ENCODE assay signal across 12 cellular contexts in genomic region chr6:55449219-55449618, GRCh38.
DNase-seq lines count a peak whose midpoint lies in the region; ATAC-seq, FAIRE-seq and TF ChIP-seq lines count a peak whose summit lies in the region.
"Had no signal": no experiment of that assay in that cellular context is flagged by ENCODE, and none has a peak within 500 bp of the region (broad histone marks: within the 10 kb centered on the region; RNA-seq: fewer than 3 reads in every experiment).

No MANE protein-coding gene starts in this region.

- TF ChIP-seq CTCF in A549 (IDR thresholded peaks at IDR 0.05) (no peak; the same call in 2 of the 3 replicates), Panc1 (IDR thresholded peaks at IDR 0.05) (peak; percentile 75), foreskin keratinocyte (conservative IDR thresholded peaks at IDR 0.05) (peak; percentile 44)

- BruUV-seq in Panc1 (replicated peaks; lab: Mats Ljungman, UMichigan), result no TSS peak

- no peaks in the 10 kb centered on the region for H3K9me3 ChIP-seq in A549
- no peaks in the 10 kb centered on the region for H3K9me3 ChIP-seq in Panc1 (ENCODE audit: control insufficient read depth, insufficient read depth, low read depth, low read length)
- H3K9me3 ChIP-seq: adrenal gland, ovary had no signal

- TF ChIP-seq RAD21 in A549 (conservative IDR thresholded peaks at IDR 0.05 in 1 of 2, IDR thresholded peaks at IDR 0.05 in 1 of 2), result peak; percentile 38 to 45; a peak in 4 of 5 replicates

- DNase-seq in A549 (ENCODE audit: low read depth in 1 of 2, low spot score in 1 of 2) (peak in 1 of 2 experiments; percentile 35), H4 (ENCODE audit: low spot score) (peak; percentile 60), Panc1 (ENCODE audit: low read depth, low spot score) (no peak), foreskin keratinocyte (no peak), NCI-H774 (lab: John Stamatoyannopoulos, UW) (no peak), posterior cingulate gyrus (no peak), H54 (ENCODE audit: insufficient read length, low spot score) (no peak)
- DNase-seq: activated T-cell treated with anti-CD3 and anti-CD28 coated beads for 4 hours; adrenal gland; ovary; stimulated activated naive B cell treated with anti-CD40 and anti-IgM and Interleukin-4, amounts not matched to agents 10 μg/mL and 1 μg/mL and 100 μg/mL, for 72 hours had no signal

- intact Hi-C loops in Panc1 (cut with micrococcal nuclease; ENCODE audit: unreplicated experiment) (loop anchor here (10.0 kb wide), 2 partner anchors 236 to 846 kb away; no protein-coding TSS in a partner anchor), posterior cingulate gyrus (cut with DNase I) (loop anchor here (5.0 kb wide), 1 partner anchor 503 kb away; no protein-coding TSS in a partner anchor)

- no peak for FAIRE-seq in A549 (lab: Jason Lieb, UNC)
- no peak for FAIRE-seq in H54 (lab: Jason Lieb, UNC)

- H3K27ac ChIP-seq in A549 (no peak overlapping the region), Panc1 (ENCODE audit: low read length) (peak overlapping the region; percentile 37; the same call in 1 of the 2 replicates), foreskin keratinocyte (no peak overlapping the region)
- H3K27ac ChIP-seq: adrenal gland, ovary had no signal

- H3K27me3 ChIP-seq in Panc1 (ENCODE audit: control insufficient read depth, insufficient read depth, low read length) (no peaks in the 10 kb centered on the region), foreskin keratinocyte (no peaks in the 10 kb centered on the region)
- H3K27me3 ChIP-seq: adrenal gland, ovary had no signal

- no peak for TF ChIP-seq EP300 in A549 (IDR thresholded peaks at IDR 0.05)

- no peaks in the 10 kb centered on the region for H3K36me3 ChIP-seq in Panc1 (ENCODE audit: control insufficient read depth, insufficient read depth, low read length)
- H3K36me3 ChIP-seq: adrenal gland, ovary had no signal

- H3K4me1 ChIP-seq in A549, result 0 out of 3 replicates have a peak, but pooled peaks cover 3% of the 10 kb centered on the region
- H3K4me1 ChIP-seq in Panc1 (ENCODE audit: control insufficient read depth, insufficient read depth, low read length), result peaks cover 12% of the 10 kb centered on the region
- H3K4me1 ChIP-seq in foreskin keratinocyte, result no peaks in the 10 kb centered on the region
- H3K4me1 ChIP-seq: adrenal gland had no signal

- in situ Hi-C loops in Panc1 (cut with HindIII; ENCODE audit: low pct_unique_long_range_greater_than_20kb, low sequenced_read_pairs), result no loop called here

- POLR2A ChIA-PET in A549 (lab: Yijun Ruan, JAX), result no interaction called here
- POLR2A ChIA-PET in Panc1 (lab: Charles Lee), result no interaction called here

- no peak overlapping the region for H3K4me3 ChIP-seq in A549
- no peak overlapping the region for H3K4me3 ChIP-seq in Panc1 (ENCODE audit: low read depth in 2 of 2, low read length in 2 of 2)
- H3K4me3 ChIP-seq: adrenal gland, ovary had no signal

- TF ChIP-seq POLR2A in A549 (IDR thresholded peaks at IDR 0.05; ENCODE audit: low read length) (no peak), H54 (IDR thresholded peaks at IDR 0.05; ENCODE audit: low read depth, low read length) (no peak)

- CTCF ChIA-PET in A549 (lab: Yijun Ruan, JAX), result interaction anchor here (0.7 to 1.5 kb wide), 4 partner anchors 172 to 832 kb away, joined by 3 to 6 read pairs (median 3); no protein-coding TSS in a partner anchor
- CTCF ChIA-PET in Panc1 (lab: Charles Lee), result no interaction called here

- 77% methylated on average over 2 of the region's 3 CpGs for WGBS in A549 (ENCODE audit: missing lambda C conversion rate)

- ATAC-seq in A549, result peak in 1 of 2 experiments; percentile 47; a peak in 2 of 6 replicates
- ATAC-seq in Panc1, result no peak
- ATAC-seq in foreskin keratinocyte, result no peak
- no peak for ATAC-seq in HG03439 (IDR thresholded peaks at IDR 0.05; ENCODE audit: unreplicated experiment)
- ATAC-seq: stimulated activated naive B cell treated with anti-CD40 and anti-IgM and Interleukin-4, amounts not matched to agents 10 μg/mL and 1 μg/mL and 100 μg/mL, for 72 hours had no signal

- H3K4me2 ChIP-seq in A549, result no peak overlapping the region

TF ChIP-seq in A549, 52 proteins besides CTCF, POLR2A, EP300 and RAD21:
- TF ChIP-seq POLR2AphosphoS2 (conservative IDR thresholded peaks at IDR 0.05; ENCODE audit: low read length) (no peak), ZC3H11A (IDR thresholded peaks at IDR 0.05) (no peak), SMC3 (IDR thresholded peaks at IDR 0.05) (peak; percentile 52; the same call in 2 of the 3 replicates), HOXB5 (CRISPR knock-in tag; IDR thresholded peaks at IDR 0.05) (no peak), KDM1A (IDR thresholded peaks at IDR 0.05; ENCODE audit: low read depth) (no peak)
